In genomic region chr21:38156200-38156599, GRCh38 we compare ENCODE assay signal across 21 cellular contexts.
"Had no signal": no experiment of that assay in that cellular context is flagged by ENCODE, and none has a peak within 500 bp of the region (broad histone marks: within the 10 kb centered on the region; RNA-seq: fewer than 3 reads in every experiment).

No MANE protein-coding gene starts in this region.

- DNase-seq: hypothalamus; islet precursor cell; left ventricle myocardium inferior; midbrain; mucosa of descending colon; naive thymus-derived CD4-positive, alpha-beta T cell; ovary; right lobe of liver; stimulated activated CD4-positive, alpha-beta T cell treated with anti-CD3 and anti-CD28 coated beads, Interleukin-1b, Interleukin-23, amount 100 ng/mL, for 48 hours; stimulated activated CD4-positive, alpha-beta T cell treated with anti-CD3 and anti-CD28 coated beads, Interleukin-2, amount 100 ng/mL, for 48 hours; stimulated activated CD4-positive, alpha-beta T cell treated with anti-CD3 and anti-CD28 coated beads, Interleukin-4, amount 100 ng/mL, for 4 hours; stimulated activated CD8-positive, alpha-beta memory T cell treated with anti-CD3 and anti-CD28 coated beads, Interleukin-4, amount 100 ng/mL, for 48 hours; stimulated activated naive CD4-positive, alpha-beta T cell treated with Interleukin-2 at 50 U/mL for 16 hours; stimulated activated naive CD8-positive, alpha-beta T cell treated with anti-CD3 and anti-CD28 coated beads, Interleukin-15, amount 100 ng/mL, for 72 hours; substantia nigra; upper lobe of left lung had no signal

- H3K4me3 ChIP-seq: left ventricle myocardium inferior, lung, mucosa of descending colon, ovary, right atrium auricular region, right lobe of liver, smooth muscle cell, tibial nerve, upper lobe of left lung, vagina had no signal

- H3K27me3 ChIP-seq: ovary, right atrium auricular region, upper lobe of left lung, vagina had no signal

- H3K36me3 ChIP-seq: left ventricle myocardium inferior, ovary, right atrium auricular region, right lobe of liver, tibial nerve, upper lobe of left lung, vagina had no signal
